In the genomic region with DNA sequence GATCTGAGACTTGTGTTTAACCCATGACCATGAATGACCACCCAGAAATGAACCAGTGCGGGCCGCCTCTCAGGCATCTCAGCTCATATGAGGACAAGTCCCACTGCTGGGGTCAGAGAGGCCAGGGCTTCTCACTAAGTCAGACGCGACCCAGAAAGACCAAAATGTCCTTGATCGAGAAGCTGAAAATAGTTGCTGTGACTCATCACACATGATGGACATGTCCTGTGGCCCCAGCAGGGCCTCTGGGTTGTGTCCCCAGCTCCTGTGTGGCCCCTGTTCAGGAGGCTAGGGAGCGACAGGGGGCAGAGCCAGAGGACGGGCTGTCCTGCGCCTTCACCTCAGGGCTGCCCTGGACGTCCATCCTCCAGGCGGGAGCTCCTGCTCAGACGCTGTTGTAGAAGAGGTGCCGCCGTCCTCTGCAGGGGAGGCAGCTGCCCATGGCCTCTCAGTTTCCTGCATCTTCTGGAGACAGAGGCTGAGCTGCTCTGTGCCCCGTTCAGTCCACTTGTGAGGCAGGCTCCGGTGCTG, we compare ENCODE assay signal across 1 cellular context.
A peak's percentile ranks its signal among the peaks of the same experiment; 100 is the strongest.
TF ChIP-seq lines count a peak whose summit lies in the region.

No MANE protein-coding gene starts in this region.

TF ChIP-seq in HepG2, 621 proteins besides CTCF, POLR2A, EP300 and RAD21 (continued from another document):
- TF ChIP-seq, protein P1, sequence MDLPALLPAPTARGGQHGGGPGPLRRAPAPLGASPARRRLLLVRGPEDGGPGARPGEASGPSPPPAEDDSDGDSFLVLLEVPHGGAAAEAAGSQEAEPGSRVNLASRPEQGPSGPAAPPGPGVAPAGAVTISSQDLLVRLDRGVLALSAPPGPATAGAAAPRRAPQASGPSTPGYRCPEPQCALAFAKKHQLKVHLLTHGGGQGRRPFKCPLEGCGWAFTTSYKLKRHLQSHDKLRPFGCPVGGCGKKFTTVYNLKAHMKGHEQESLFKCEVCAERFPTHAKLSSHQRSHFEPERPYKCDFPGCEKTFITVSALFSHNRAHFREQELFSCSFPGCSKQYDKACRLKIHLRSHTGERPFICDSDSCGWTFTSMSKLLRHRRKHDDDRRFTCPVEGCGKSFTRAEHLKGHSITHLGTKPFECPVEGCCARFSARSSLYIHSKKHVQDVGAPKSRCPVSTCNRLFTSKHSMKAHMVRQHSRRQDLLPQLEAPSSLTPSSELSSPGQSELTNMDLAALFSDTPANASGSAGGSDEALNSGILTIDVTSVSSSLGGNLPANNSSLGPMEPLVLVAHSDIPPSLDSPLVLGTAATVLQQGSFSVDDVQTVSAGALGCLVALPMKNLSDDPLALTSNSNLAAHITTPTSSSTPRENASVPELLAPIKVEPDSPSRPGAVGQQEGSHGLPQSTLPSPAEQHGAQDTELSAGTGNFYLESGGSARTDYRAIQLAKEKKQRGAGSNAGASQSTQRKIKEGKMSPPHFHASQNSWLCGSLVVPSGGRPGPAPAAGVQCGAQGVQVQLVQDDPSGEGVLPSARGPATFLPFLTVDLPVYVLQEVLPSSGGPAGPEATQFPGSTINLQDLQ (CRISPR knock-in tag; IDR thresholded peaks at IDR 0.05) = no peak
- no peak for TF ChIP-seq ZNF234 (CRISPR knock-in tag; conservative IDR thresholded peaks at IDR 0.05)
- TF ChIP-seq NR2F6 (IDR thresholded peaks at IDR 0.05) = 0 out of 2 replicates have a peak, but pooled peaks have one; percentile 19
- TF ChIP-seq NR2F6 (CRISPR knock-in tag; IDR thresholded peaks at IDR 0.05) = peak; percentile 32; the same call in 1 of the 2 replicates
- 0 out of 2 replicates have a peak, but pooled peaks have one; percentile 19 for TF ChIP-seq ZNF768 (CRISPR knock-in tag; IDR thresholded peaks at IDR 0.05)
- no peak for TF ChIP-seq ZNF737 (CRISPR knock-in tag; IDR thresholded peaks at IDR 0.05; ENCODE audit: borderline replicate concordance)
- no peak for TF ChIP-seq HDAC6 (IDR thresholded peaks at IDR 0.05; ENCODE audit: low read depth, low read length)
- peak; percentile 62 for TF ChIP-seq RARA (CRISPR knock-in tag; IDR thresholded peaks at IDR 0.05)
- TF ChIP-seq IKZF1 (IDR thresholded peaks at IDR 0.05) = no peak
- peak; percentile 22; the same call in 1 of the 2 replicates for TF ChIP-seq PAXIP1 (CRISPR knock-in tag; conservative IDR thresholded peaks at IDR 0.05)
- no peak for TF ChIP-seq ZNF589 (CRISPR knock-in tag; conservative IDR thresholded peaks at IDR 0.05)
- TF ChIP-seq ZNF687 (CRISPR knock-in tag; IDR thresholded peaks at IDR 0.05) = peak; percentile 54
- 0 out of 2 replicates have a peak, but pooled peaks have one; percentile 24 for TF ChIP-seq IRF2 (CRISPR knock-in tag; IDR thresholded peaks at IDR 0.05)
- no peak for TF ChIP-seq ZNF879 (CRISPR knock-in tag; IDR thresholded peaks at IDR 0.05)
- no peak for TF ChIP-seq ZNF460 (CRISPR knock-in tag; IDR thresholded peaks at IDR 0.05; ENCODE audit: borderline replicate concordance)
- no peak for TF ChIP-seq GLMP (CRISPR knock-in tag; IDR thresholded peaks at IDR 0.05; ENCODE audit: borderline replicate concordance)
- no peak for TF ChIP-seq ZNF776 (CRISPR knock-in tag; IDR thresholded peaks at IDR 0.05)
- no peak for TF ChIP-seq ZNF256 (CRISPR knock-in tag; conservative IDR thresholded peaks at IDR 0.05)
- no peak for TF ChIP-seq RBM39 (IDR thresholded peaks at IDR 0.05; ENCODE audit: low read depth, low read length, poor library complexity, severe bottlenecking)
- TF ChIP-seq, protein P2, sequence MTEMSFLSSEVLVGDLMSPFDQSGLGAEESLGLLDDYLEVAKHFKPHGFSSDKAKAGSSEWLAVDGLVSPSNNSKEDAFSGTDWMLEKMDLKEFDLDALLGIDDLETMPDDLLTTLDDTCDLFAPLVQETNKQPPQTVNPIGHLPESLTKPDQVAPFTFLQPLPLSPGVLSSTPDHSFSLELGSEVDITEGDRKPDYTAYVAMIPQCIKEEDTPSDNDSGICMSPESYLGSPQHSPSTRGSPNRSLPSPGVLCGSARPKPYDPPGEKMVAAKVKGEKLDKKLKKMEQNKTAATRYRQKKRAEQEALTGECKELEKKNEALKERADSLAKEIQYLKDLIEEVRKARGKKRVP (CRISPR knock-in tag; IDR thresholded peaks at IDR 0.05) = no peak
- peak; percentile 60 for TF ChIP-seq ARID5B (CRISPR knock-in tag; IDR thresholded peaks at IDR 0.05)
- 0 out of 2 replicates have a peak, but pooled peaks have one; percentile 21 for TF ChIP-seq SAP130 (CRISPR knock-in tag; IDR thresholded peaks at IDR 0.05; ENCODE audit: low read depth)
- no peak for TF ChIP-seq KAT7 (CRISPR knock-in tag; IDR thresholded peaks at IDR 0.05; ENCODE audit: borderline replicate concordance)
- TF ChIP-seq KMT2A (CRISPR knock-in tag; IDR thresholded peaks at IDR 0.05) = no peak
- TF ChIP-seq FOXJ3 (CRISPR knock-in tag; IDR thresholded peaks at IDR 0.05; ENCODE audit: borderline replicate concordance) = no peak
- peak; percentile 63; the same call in 1 of the 2 replicates for TF ChIP-seq MEF2D (CRISPR knock-in tag; IDR thresholded peaks at IDR 0.05)
- TF ChIP-seq NBN (conservative IDR thresholded peaks at IDR 0.05) = no peak
- no peak for TF ChIP-seq ZNF205 (CRISPR knock-in tag; IDR thresholded peaks at IDR 0.05)
- TF ChIP-seq GATAD2A (CRISPR knock-in tag; IDR thresholded peaks at IDR 0.05) = 0 out of 2 replicates have a peak, but pooled peaks have one; percentile 21
- no peak for TF ChIP-seq ZNF577 (CRISPR knock-in tag; IDR thresholded peaks at IDR 0.05; ENCODE audit: borderline replicate concordance, low read depth)
- TF ChIP-seq RXRB (CRISPR knock-in tag; IDR thresholded peaks at IDR 0.05; ENCODE audit: borderline replicate concordance) = peak; percentile 50; the same call in 1 of the 2 replicates
- no peak for TF ChIP-seq YEATS4 (CRISPR knock-in tag; IDR thresholded peaks at IDR 0.05; ENCODE audit: borderline replicate concordance)
- peak; percentile 27 for TF ChIP-seq TEAD3 (CRISPR knock-in tag; optimal IDR thresholded peaks at IDR 0.05; ENCODE audit: borderline replicate concordance)
- TF ChIP-seq BORCS8-MEF2B (CRISPR knock-in tag; IDR thresholded peaks at IDR 0.05) = no peak
- TF ChIP-seq ZNF30 (CRISPR knock-in tag; IDR thresholded peaks at IDR 0.05) = no peak
- TF ChIP-seq KLF11 (CRISPR knock-in tag; IDR thresholded peaks at IDR 0.05) = no peak
- no peak for TF ChIP-seq ZNF10 (CRISPR knock-in tag; IDR thresholded peaks at IDR 0.05; ENCODE audit: borderline replicate concordance, low read depth)
- TF ChIP-seq, protein P3, sequence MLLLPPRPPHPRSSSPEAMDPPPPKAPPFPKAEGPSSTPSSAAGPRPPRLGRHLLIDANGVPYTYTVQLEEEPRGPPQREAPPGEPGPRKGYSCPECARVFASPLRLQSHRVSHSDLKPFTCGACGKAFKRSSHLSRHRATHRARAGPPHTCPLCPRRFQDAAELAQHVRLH (CRISPR knock-in tag; IDR thresholded peaks at IDR 0.05; ENCODE audit: borderline replicate concordance, low read depth) = no peak
- TF ChIP-seq ZIK1 (CRISPR knock-in tag; IDR thresholded peaks at IDR 0.05; ENCODE audit: borderline replicate concordance, low read depth) = no peak
- no peak for TF ChIP-seq ZNF138 (CRISPR knock-in tag; IDR thresholded peaks at IDR 0.05; ENCODE audit: low read depth)
- TF ChIP-seq FOXA3 (CRISPR knock-in tag; IDR thresholded peaks at IDR 0.05) = 0 out of 2 replicates have a peak, but pooled peaks have one; percentile 9
- peak; percentile 88 for TF ChIP-seq FOSL2 (CRISPR knock-in tag; IDR thresholded peaks at IDR 0.05)
- TF ChIP-seq PCBP1 (IDR thresholded peaks at IDR 0.05; ENCODE audit: borderline replicate concordance, low read depth, low read length) = no peak
- no peak for TF ChIP-seq ZFP90 (CRISPR knock-in tag; IDR thresholded peaks at IDR 0.05; ENCODE audit: borderline replicate concordance)
- TF ChIP-seq ATF7-NPFF (CRISPR knock-in tag; IDR thresholded peaks at IDR 0.05; ENCODE audit: low read depth) = no peak
- no peak for TF ChIP-seq ZNF225 (CRISPR knock-in tag; IDR thresholded peaks at IDR 0.05)
